Comparison of ENCODE assay signal across 1 cellular context in genomic region chr5:14347522-14347921, GRCh38.
TF ChIP-seq lines count a peak whose summit lies in the region.

No MANE protein-coding gene starts in this region.

TF ChIP-seq in GM23338, 12 proteins besides CTCF, POLR2A, EP300 and RAD21 (continued from another document):
- no peak for TF ChIP-seq ZNF462 (CRISPR knock-in tag; IDR thresholded peaks at IDR 0.05)
- no peak for TF ChIP-seq JUNB (IDR thresholded peaks at IDR 0.05; ENCODE audit: unreplicated experiment)
